15 cellular contexts compared by ENCODE assay signal in genomic region chr2:157758586-157758985, GRCh38.
DNase-seq lines count a peak whose midpoint lies in the region; ATAC-seq, FAIRE-seq and TF ChIP-seq lines count a peak whose summit lies in the region.
"Had no signal": no experiment of that assay in that cellular context is flagged by ENCODE, and none has a peak within 500 bp of the region (broad histone marks: within the 10 kb centered on the region; RNA-seq: fewer than 3 reads in every experiment).

No MANE protein-coding gene starts in this region.

- H3K27ac ChIP-seq in GM23338 (ENCODE audit: low read depth) (peak overlapping the region; percentile 41; the same call in 1 of the 2 replicates), foreskin keratinocyte (peak overlapping the region; percentile 26)

- no peak overlapping the region for H2AFZ ChIP-seq in GM23338

- peaks cover 3% of the 10 kb centered on the region for H3K27me3 Mint-ChIP-seq in GM23338 (ENCODE audit: insufficient read depth, low read depth, poor library complexity)

- H3K36me3 ChIP-seq in GM23338 (ENCODE audit: insufficient read depth) = 0 out of 2 replicates have a peak, but pooled peaks cover 3% of the 10 kb centered on the region
- peaks cover 5% of the 10 kb centered on the region for H3K36me3 ChIP-seq in bronchial epithelial cell (ENCODE audit: control insufficient read depth, insufficient read depth, low read length)

- H3K36me3 Mint-ChIP-seq in GM23338 (ENCODE audit: low read depth) = peaks cover 61% of the 10 kb centered on the region

- H3K4me3 ChIP-seq in GM23338 (no peak overlapping the region), bronchial epithelial cell (ENCODE audit: low read depth, low read length) (no peak overlapping the region)
- H3K4me3 ChIP-seq: K562 had no signal

- intact Hi-C loops in left ventricle myocardium superior (cut with micrococcal nuclease) = no loop called here

- peaks cover 37% of the 10 kb centered on the region for H3K4me1 Mint-ChIP-seq in GM23338
- H3K4me1 Mint-ChIP-seq: CD14-positive monocyte had no signal

- ATAC-seq in GM23338 = no peak
- ATAC-seq in foreskin keratinocyte = peak; percentile 56
- ATAC-seq in left ventricle myocardium superior = no peak
- no peak for ATAC-seq in GM18909 (IDR thresholded peaks at IDR 0.05; ENCODE audit: poor library complexity, unreplicated experiment)
- no peak for ATAC-seq in GM19455 (IDR thresholded peaks at IDR 0.05; ENCODE audit: unreplicated experiment)
- ATAC-seq: CD8-positive, alpha-beta T cell; K562 had no signal

- H3K79me2 ChIP-seq in GM23338 (replicated peaks; ENCODE audit: insufficient read depth) = peaks cover 37% of the 10 kb centered on the region

- H3K9me2 ChIP-seq in GM23338 (ENCODE audit: insufficient read depth) = 0 out of 2 replicates have a peak, but pooled peaks cover 5% of the 10 kb centered on the region

- no peak for FAIRE-seq in bronchial epithelial cell (lab: Jason Lieb, UNC)
- FAIRE-seq: H1, K562 had no signal

- H3K4me3 Mint-ChIP-seq in GM23338 = no peak overlapping the region
- H3K4me3 Mint-ChIP-seq: CD14-positive monocyte; CD8-positive, alpha-beta T cell; HFFc6 had no signal

- DNase-seq in DMS 273 (lab: John Stamatoyannopoulos, UW; ENCODE audit: unreplicated experiment) = peak; percentile 22
- DNase-seq in GM23338 (ENCODE audit: low spot score) = no peak
- peak; percentile 69 for DNase-seq in bronchial epithelial cell (ENCODE audit: low read depth)
- peak; percentile 37 to 71 for DNase-seq in foreskin keratinocyte
- DNase-seq in left ventricle myocardium superior = no peak
- DNase-seq: CD8-positive, alpha-beta T cell; COR-L47; DMS53; HCEC 1CT; HFFc6 had no signal

- no peaks in the 10 kb centered on the region for H3F3A ChIP-seq in GM23338 (replicated peaks; ENCODE audit: low read depth)

- peaks cover 26% of the 10 kb centered on the region for H3K4me1 ChIP-seq in GM23338 (ENCODE audit: insufficient read depth)
- H3K4me1 ChIP-seq in foreskin keratinocyte = peaks cover 17% of the 10 kb centered on the region

- H4K20me1 ChIP-seq in GM23338 (replicated peaks; ENCODE audit: insufficient read depth) = no peaks in the 10 kb centered on the region; the same call in 1 of the 2 replicates

- peak overlapping the region; percentile 21 for H3K4me2 ChIP-seq in GM23338

- H3K27me3 ChIP-seq in GM23338 (ENCODE audit: insufficient read depth) (no peaks in the 10 kb centered on the region), bronchial epithelial cell (ENCODE audit: control insufficient read depth, insufficient read depth, low read length) (no peaks in the 10 kb centered on the region), foreskin keratinocyte (no peaks in the 10 kb centered on the region)

- TF ChIP-seq CTCF in GM23338 (conservative IDR thresholded peaks at IDR 0.05; ENCODE audit: low read depth in 2 of 2) = no peak
- no peak for TF ChIP-seq CTCF in bronchial epithelial cell (IDR thresholded peaks at IDR 0.05; ENCODE audit: insufficient read depth, low read length, severe bottlenecking)
- TF ChIP-seq CTCF in foreskin keratinocyte (conservative IDR thresholded peaks at IDR 0.05) = no peak

- H3K9me3 Mint-ChIP-seq in GM23338 = peaks cover 25% of the 10 kb centered on the region

- peak overlapping the region; percentile 34; the same call in 1 of the 2 replicates for H3K27ac Mint-ChIP-seq in GM23338
- H3K27ac Mint-ChIP-seq: CD8-positive, alpha-beta T cell; HFFc6 had no signal

TF ChIP-seq in GM23338, 12 proteins besides CTCF, POLR2A, EP300 and RAD21 (continues in another document):
- TF ChIP-seq STAT1 (IDR thresholded peaks at IDR 0.05; ENCODE audit: unreplicated experiment) (no peak), JUNB (IDR thresholded peaks at IDR 0.05; ENCODE audit: unreplicated experiment) (no peak), ZNF331 (CRISPR knock-in tag; IDR thresholded peaks at IDR 0.05; ENCODE audit: low read depth) (no peak)
- TF ChIP-seq, protein P1, sequence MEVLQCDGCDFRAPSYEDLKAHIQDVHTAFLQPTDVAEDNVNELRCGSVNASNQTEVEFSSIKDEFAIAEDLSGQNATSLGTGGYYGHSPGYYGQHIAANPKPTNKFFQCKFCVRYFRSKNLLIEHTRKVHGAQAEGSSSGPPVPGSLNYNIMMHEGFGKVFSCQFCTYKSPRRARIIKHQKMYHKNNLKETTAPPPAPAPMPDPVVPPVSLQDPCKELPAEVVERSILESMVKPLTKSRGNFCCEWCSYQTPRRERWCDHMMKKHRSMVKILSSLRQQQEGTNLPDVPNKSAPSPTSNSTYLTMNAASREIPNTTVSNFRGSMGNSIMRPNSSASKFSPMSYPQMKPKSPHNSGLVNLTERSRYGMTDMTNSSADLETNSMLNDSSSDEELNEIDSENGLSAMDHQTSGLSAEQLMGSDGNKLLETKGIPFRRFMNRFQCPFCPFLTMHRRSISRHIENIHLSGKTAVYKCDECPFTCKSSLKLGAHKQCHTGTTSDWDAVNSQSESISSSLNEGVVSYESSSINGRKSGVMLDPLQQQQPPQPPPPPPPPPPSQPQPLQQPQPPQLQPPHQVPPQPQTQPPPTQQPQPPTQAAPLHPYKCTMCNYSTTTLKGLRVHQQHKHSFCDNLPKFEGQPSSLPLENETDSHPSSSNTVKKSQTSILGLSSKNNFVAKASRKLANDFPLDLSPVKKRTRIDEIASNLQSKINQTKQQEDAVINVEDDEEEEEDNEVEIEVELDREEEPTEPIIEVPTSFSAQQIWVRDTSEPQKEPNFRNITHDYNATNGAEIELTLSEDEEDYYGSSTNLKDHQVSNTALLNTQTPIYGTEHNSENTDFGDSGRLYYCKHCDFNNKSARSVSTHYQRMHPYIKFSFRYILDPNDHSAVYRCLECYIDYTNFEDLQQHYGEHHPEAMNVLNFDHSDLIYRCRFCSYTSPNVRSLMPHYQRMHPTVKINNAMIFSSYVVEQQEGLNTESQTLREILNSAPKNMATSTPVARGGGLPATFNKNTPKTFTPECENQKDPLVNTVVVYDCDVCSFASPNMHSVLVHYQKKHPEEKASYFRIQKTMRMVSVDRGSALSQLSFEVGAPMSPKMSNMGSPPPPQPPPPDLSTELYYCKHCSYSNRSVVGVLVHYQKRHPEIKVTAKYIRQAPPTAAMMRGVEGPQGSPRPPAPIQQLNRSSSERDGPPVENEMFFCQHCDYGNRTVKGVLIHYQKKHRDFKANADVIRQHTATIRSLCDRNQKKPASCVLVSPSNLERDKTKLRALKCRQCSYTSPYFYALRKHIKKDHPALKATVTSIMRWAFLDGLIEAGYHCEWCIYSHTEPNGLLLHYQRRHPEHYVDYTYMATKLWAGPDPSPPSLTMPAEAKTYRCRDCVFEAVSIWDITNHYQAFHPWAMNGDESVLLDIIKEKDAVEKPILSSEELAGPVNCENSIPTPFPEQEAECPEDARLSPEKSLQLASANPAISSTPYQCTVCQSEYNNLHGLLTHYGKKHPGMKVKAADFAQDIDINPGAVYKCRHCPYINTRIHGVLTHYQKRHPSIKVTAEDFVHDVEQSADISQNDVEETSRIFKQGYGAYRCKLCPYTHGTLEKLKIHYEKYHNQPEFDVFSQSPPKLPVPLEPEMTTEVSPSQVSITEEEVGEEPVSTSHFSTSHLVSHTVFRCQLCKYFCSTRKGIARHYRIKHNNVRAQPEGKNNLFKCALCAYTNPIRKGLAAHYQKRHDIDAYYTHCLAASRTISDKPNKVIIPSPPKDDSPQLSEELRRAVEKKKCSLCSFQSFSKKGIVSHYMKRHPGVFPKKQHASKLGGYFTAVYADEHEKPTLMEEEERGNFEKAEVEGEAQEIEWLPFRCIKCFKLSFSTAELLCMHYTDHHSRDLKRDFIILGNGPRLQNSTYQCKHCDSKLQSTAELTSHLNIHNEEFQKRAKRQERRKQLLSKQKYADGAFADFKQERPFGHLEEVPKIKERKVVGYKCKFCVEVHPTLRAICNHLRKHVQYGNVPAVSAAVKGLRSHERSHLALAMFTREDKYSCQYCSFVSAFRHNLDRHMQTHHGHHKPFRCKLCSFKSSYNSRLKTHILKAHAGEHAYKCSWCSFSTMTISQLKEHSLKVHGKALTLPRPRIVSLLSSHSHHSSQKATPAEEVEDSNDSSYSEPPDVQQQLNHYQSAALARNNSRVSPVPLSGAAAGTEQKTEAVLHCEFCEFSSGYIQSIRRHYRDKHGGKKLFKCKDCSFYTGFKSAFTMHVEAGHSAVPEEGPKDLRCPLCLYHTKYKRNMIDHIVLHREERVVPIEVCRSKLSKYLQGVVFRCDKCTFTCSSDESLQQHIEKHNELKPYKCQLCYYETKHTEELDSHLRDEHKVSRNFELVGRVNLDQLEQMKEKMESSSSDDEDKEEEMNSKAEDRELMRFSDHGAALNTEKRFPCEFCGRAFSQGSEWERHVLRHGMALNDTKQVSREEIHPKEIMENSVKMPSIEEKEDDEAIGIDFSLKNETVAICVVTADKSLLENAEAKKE (CRISPR knock-in tag; IDR thresholded peaks at IDR 0.05) = no peak
- TF ChIP-seq, protein P2, sequence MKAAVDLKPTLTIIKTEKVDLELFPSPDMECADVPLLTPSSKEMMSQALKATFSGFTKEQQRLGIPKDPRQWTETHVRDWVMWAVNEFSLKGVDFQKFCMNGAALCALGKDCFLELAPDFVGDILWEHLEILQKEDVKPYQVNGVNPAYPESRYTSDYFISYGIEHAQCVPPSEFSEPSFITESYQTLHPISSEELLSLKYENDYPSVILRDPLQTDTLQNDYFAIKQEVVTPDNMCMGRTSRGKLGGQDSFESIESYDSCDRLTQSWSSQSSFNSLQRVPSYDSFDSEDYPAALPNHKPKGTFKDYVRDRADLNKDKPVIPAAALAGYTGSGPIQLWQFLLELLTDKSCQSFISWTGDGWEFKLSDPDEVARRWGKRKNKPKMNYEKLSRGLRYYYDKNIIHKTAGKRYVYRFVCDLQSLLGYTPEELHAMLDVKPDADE (IDR thresholded peaks at IDR 0.05) = no peak

Comparison
In these comparisons a context has a peak if more than half of its experiments do, and no peak if none do; other contexts are left out.
1. DNase-seq: peak in DMS 273 (single experiment), bronchial epithelial cell (single experiment) and foreskin keratinocyte (2 of 2); none in GM23338 (single experiment) and left ventricle myocardium superior (single experiment).